8 cellular contexts compared by ENCODE assay signal in genomic region chr3:130894130-130894872, GRCh38. TPM values are rescaled to one million over a fixed set of nuclear protein-coding genes. Genes with fewer than 3 reads are reported as not detected.
DNase-seq lines count a peak whose midpoint lies in the region; ATAC-seq, FAIRE-seq and TF ChIP-seq lines count a peak whose summit lies in the region.

No MANE protein-coding gene starts in this region.

- no peaks in the 10 kb centered on the region for H3K9me2 ChIP-seq in Loucy (replicated peaks; ENCODE audit: low read depth, low read length)

- FAIRE-seq in endothelial cell of umbilical vein (lab: Jason Lieb, UNC), result peak; percentile 21

- no peaks in the 10 kb centered on the region for H3K27me3 ChIP-seq in GM06990 (replicated peaks; ENCODE audit: control insufficient read depth, insufficient read depth, low read length)
- no peaks in the 10 kb centered on the region for H3K27me3 ChIP-seq in Loucy (ENCODE audit: insufficient read depth, low read length, poor library complexity, severe bottlenecking)
- no peaks in the 10 kb centered on the region for H3K27me3 ChIP-seq in endothelial cell of umbilical vein (ENCODE audit: control insufficient read depth in 2 of 2, insufficient read depth in 2 of 2, low read length in 2 of 2)

- dilution Hi-C loops in endothelial cell of umbilical vein (cut with MboI; ENCODE audit: extremely low pct_ligation_motif_present, low sequenced_read_pairs), result no loop called here

- H3K4me3 ChIP-seq in GM06990 (replicated peaks; ENCODE audit: low read depth, low read length) (peak overlapping the region; percentile 79), Loucy (ENCODE audit: low read length, poor library complexity, severe bottlenecking) (peak overlapping the region; percentile 92), endothelial cell of umbilical vein (replicated peaks in 1 of 3; ENCODE audit: insufficient read depth in 1 of 3, low read depth in 1 of 3, low read length in 3 of 3) (peak overlapping the region; percentile 73 to 87 (median 78)), mucosa of descending colon (peak overlapping the region; percentile 90)

- peaks cover 54% of the 10 kb centered on the region for H4K20me1 ChIP-seq in Loucy (ENCODE audit: insufficient read depth, low read length, poor library complexity, severe bottlenecking)
- peaks cover 3% of the 10 kb centered on the region for H4K20me1 ChIP-seq in endothelial cell of umbilical vein (replicated peaks; ENCODE audit: control insufficient read depth, extremely low read depth, insufficient read depth, low read length)

- H3F3A ChIP-seq in Loucy (ENCODE audit: low read depth), result no peaks in the 10 kb centered on the region

- H3K36me3 ChIP-seq in GM06990 (ENCODE audit: control insufficient read depth, insufficient read depth, low read length), result no peaks in the 10 kb centered on the region
- H3K36me3 ChIP-seq in Loucy (ENCODE audit: insufficient read depth, low read length), result no peaks in the 10 kb centered on the region
- no peaks in the 10 kb centered on the region for H3K36me3 ChIP-seq in endothelial cell of umbilical vein (ENCODE audit: control insufficient read depth in 2 of 2, extremely low read depth in 1 of 2, insufficient read depth in 2 of 2, low read length in 2 of 2)
- H3K36me3 ChIP-seq in mucosa of descending colon (ENCODE audit: low read depth), result no peaks in the 10 kb centered on the region

- H3K9ac ChIP-seq in Loucy (ENCODE audit: low read depth, low read length, poor library complexity, severe bottlenecking) (peak overlapping the region; percentile 90), endothelial cell of umbilical vein (replicated peaks; ENCODE audit: extremely low read depth, insufficient read depth, low read length) (peak overlapping the region; percentile 69)

- H3K4me2 ChIP-seq in Loucy (ENCODE audit: low read depth, low read length, poor library complexity, severe bottlenecking) (peak overlapping the region; percentile 87), endothelial cell of umbilical vein (ENCODE audit: insufficient read depth, low read length) (peak overlapping the region; percentile 93)

- H3K9me3 ChIP-seq in Loucy (ENCODE audit: insufficient read depth, low read depth, low read length) (no peaks in the 10 kb centered on the region), endothelial cell of umbilical vein (replicated peaks; ENCODE audit: control insufficient read depth, insufficient read depth, low read length) (no peaks in the 10 kb centered on the region), mucosa of descending colon (no peaks in the 10 kb centered on the region)

- peaks cover 96% of the 10 kb centered on the region for H3K79me2 ChIP-seq in Loucy (ENCODE audit: insufficient read depth, low read length)
- peaks cover 50% of the 10 kb centered on the region for H3K79me2 ChIP-seq in endothelial cell of umbilical vein (ENCODE audit: control insufficient read depth, insufficient read depth, low read length)

- CTCF ChIA-PET in endothelial cell of umbilical vein (lab: Charles Lee), result interaction anchor here (0.6 to 6.8 kb wide), 21 partner anchors 10 to 1141 kb away, joined by 3 to 69 read pairs (median 5); partner anchors contain the start of genes ASTE1, CPNE4 and NEK11

- DNase-seq in GM06990 (ENCODE audit: extremely low read depth, insufficient read length) (no peak), endothelial cell of umbilical vein (ENCODE audit: low read depth, low spot score) (no peak), mucosa of descending colon (peak; percentile 51 to 74 (median 69))
- peak; percentile 25 to 38 for DNase-seq in activated CD4-positive, alpha-beta T cell treated with anti-CD3 and anti-CD28 coated beads, Interleukin-2, amount 50 U/mL, for 48 hours
- peak; percentile 52 for DNase-seq in stimulated activated CD8-positive, alpha-beta memory T cell treated with anti-CD3 and anti-CD28 coated beads, Interleukin-4, amount 100 ng/mL, for 48 hours

- ATAC-seq in GM21786 (IDR thresholded peaks at IDR 0.05; ENCODE audit: unreplicated experiment) (peak; percentile 18), mucosa of descending colon (peak; percentile 28), HG03378 (IDR thresholded peaks at IDR 0.05; ENCODE audit: unreplicated experiment) (no peak)

- peak overlapping the region; percentile 53 for H3K27ac ChIP-seq in endothelial cell of umbilical vein (ENCODE audit: insufficient read depth, low read depth, low read length)

- peak overlapping the region; percentile 70 for H2AFZ ChIP-seq in Loucy (ENCODE audit: low read length)
- H2AFZ ChIP-seq in endothelial cell of umbilical vein (ENCODE audit: low read depth, low read length), result peak overlapping the region; percentile 67

- intact Hi-C loops in endothelial cell of umbilical vein (cut with micrococcal nuclease) (loop anchor here (2.0 to 10.0 kb wide), 5 partner anchors 32 to 1243 kb away; partner anchors contain the start of gene NUDT16), mucosa of descending colon (cut with DNase I, micrococcal nuclease) (loop anchor here in 1 of 2 donors (5.0 kb wide), 1 partner anchor 137 kb away; no protein-coding TSS in a partner anchor)

- POLR2A ChIA-PET in endothelial cell of umbilical vein (lab: Charles Lee), result interaction anchor here (0.7 to 1.0 kb wide), 2 partner anchors 30 to 783 kb away, joined by 5 to 6 read pairs; no protein-coding TSS in a partner anchor

- H3K9me1 ChIP-seq in endothelial cell of umbilical vein (replicated peaks; ENCODE audit: control insufficient read depth, extremely low read depth, insufficient read depth, low read length), result no peaks in the 10 kb centered on the region

- TF ChIP-seq POLR2A in endothelial cell of umbilical vein (IDR thresholded peaks at IDR 0.05; ENCODE audit: low read depth, low read length), result no peak

- H3K4me1 ChIP-seq in Loucy (ENCODE audit: insufficient read depth, low read length, poor library complexity, severe bottlenecking) (peaks cover 56% of the 10 kb centered on the region), endothelial cell of umbilical vein (ENCODE audit: control insufficient read depth, extremely low read depth, insufficient read depth, low read length) (peaks cover 14% of the 10 kb centered on the region), mucosa of descending colon (ENCODE audit: low read depth) (no peaks in the 10 kb centered on the region)

- no TSS peak for BruUV-seq in endothelial cell of umbilical vein (replicated peaks; lab: Mats Ljungman, UMichigan)

- TF ChIP-seq CTCF in GM06990 (IDR thresholded peaks at IDR 0.05; ENCODE audit: insufficient read depth, low read length, poor library complexity, severe bottlenecking) (no peak), Loucy (conservative IDR thresholded peaks at IDR 0.05; ENCODE audit: low read length) (no peak), endothelial cell of umbilical vein (IDR thresholded peaks at IDR 0.05; ENCODE audit: extremely low read depth in 1 of 2, insufficient read depth in 1 of 2, low read depth in 1 of 2, low read length in 2 of 2) (peak in 1 of 2 donors; percentile 20), mucosa of descending colon (IDR thresholded peaks at IDR 0.05) (no peak)

TF ChIP-seq in endothelial cell of umbilical vein, 7 proteins besides CTCF, POLR2A, EP300 and RAD21:
- TF ChIP-seq GATA2 (IDR thresholded peaks at IDR 0.05; ENCODE audit: insufficient read depth, insufficient read length, low read depth, low read length), result no peak
- TF ChIP-seq FOS (IDR thresholded peaks at IDR 0.05; ENCODE audit: borderline replicate concordance, insufficient read depth, low read length), result no peak
- TF ChIP-seq JUN (IDR thresholded peaks at IDR 0.05; ENCODE audit: borderline replicate concordance, insufficient read depth, insufficient read length, low read depth), result no peak
- no peak for TF ChIP-seq EZH2 (IDR thresholded peaks at IDR 0.05; ENCODE audit: borderline replicate concordance, low read depth, low read length, severe bottlenecking)
- no peak for TF ChIP-seq MAX (IDR thresholded peaks at IDR 0.05; ENCODE audit: insufficient read depth, insufficient read length)
- no peak for TF ChIP-seq POLR2AphosphoS5 (IDR thresholded peaks at IDR 0.05; ENCODE audit: insufficient read depth, low read depth, low read length)
- no peak for TF ChIP-seq MYC (IDR thresholded peaks at IDR 0.05; ENCODE audit: low read depth, low read length)

RNA-seq across cellular contexts. Expression of gene ATP2C1, which starts 0.4 kb away (rescaled TPM):
- 73.3 and 79.5 TPM in 2 replicates for total RNA-seq in endothelial cell of umbilical vein
- 36.9 and 50.1 TPM in 2 replicates for polyA plus RNA-seq in endothelial cell of umbilical vein
- 35.4 and 39.5 TPM in 2 replicates for polyA plus RNA-seq in endothelial cell of umbilical vein (2011; cell fraction: cytosol; rRNA removed)
- polyA plus RNA-seq in endothelial cell of umbilical vein (2011; cell fraction: nucleus; rRNA removed), result 67.2 and 99.2 TPM in 2 replicates
- polyA plus RNA-seq in endothelial cell of umbilical vein (2012), result 68.3 and 79.9 TPM in 2 replicates
- polyA minus RNA-seq in endothelial cell of umbilical vein, result 92.6 and 94.8 TPM in 2 replicates
- polyA minus RNA-seq in endothelial cell of umbilical vein (2011; cell fraction: cytosol; rRNA and poly(A)+ RNA removed), result 33.7 TPM
- 73.5 and 105 TPM in 2 replicates for polyA minus RNA-seq in endothelial cell of umbilical vein (2011; cell fraction: nucleus; rRNA and poly(A)+ RNA removed)
- 10 to 100 TPM; 54.9 to 61.6 (median 56.9) TPM for total RNA-seq in mucosa of descending colon

Comparison
In these comparisons a context has a peak if more than half of its experiments do, and no peak if none do; other contexts are left out.
1. DNase-seq: peak in activated CD4-positive, alpha-beta T cell treated with anti-CD3 and anti-CD28 coated beads, Interleukin-2, amount 50 U/mL, for 48 hours (2 of 2), mucosa of descending colon (3 of 3) and stimulated activated CD8-positive, alpha-beta memory T cell treated with anti-CD3 and anti-CD28 coated beads, Interleukin-4, amount 100 ng/mL, for 48 hours (single experiment); none in GM06990 (single experiment) and endothelial cell of umbilical vein (single experiment).
2. Peak in every context shown above with its lines, with median percentiles within 50 percentile points of each other: H3K4me3 ChIP-seq.